32 cellular contexts compared by ENCODE assay signal in genomic region chr12:83472350-83472749, GRCh38.
"Had no signal": no experiment of that assay in that cellular context is flagged by ENCODE, and none has a peak within 500 bp of the region (broad histone marks: within the 10 kb centered on the region; RNA-seq: fewer than 3 reads in every experiment).

No MANE protein-coding gene starts in this region.

- H3K4me3 ChIP-seq: adrenal gland, body of pancreas, breast epithelium had no signal

- H3K9me3 ChIP-seq: adrenal gland, body of pancreas, breast epithelium had no signal

- DNase-seq: activated B cell treated with CpG ODN at 0.5 μM for 24 hours; activated CD4-positive, alpha-beta memory T cell treated with anti-CD3 and anti-CD28 coated beads for 36 hours; activated CD4-positive, alpha-beta T cell treated with anti-CD3 and anti-CD28 coated beads for 4 hours; activated CD4-positive, alpha-beta T cell treated with anti-CD3 and anti-CD28 coated beads, Interleukin-2, amount 10 ng/mL, durations not matched to agents 24 days and 14 days; activated CD4-positive, alpha-beta T cell treated with anti-CD3 and anti-CD28 coated beads, Interleukin-2, amount 50 U/mL, for 1 hour; activated CD4-positive, alpha-beta T cell treated with anti-CD3 and anti-CD28 coated beads, Interleukin-2, amount 50 U/mL, for 4 hours; activated CD4-positive, CD25-positive, alpha-beta regulatory T cell treated with anti-CD3 and anti-CD28 coated beads, Interleukin-2, amount 50 U/mL, for 72 hours; activated CD8-positive, alpha-beta memory T cell treated with anti-CD3 and anti-CD28 coated beads, Interleukin-2, amount 50 U/mL, for 4 hours; activated CD8-positive, alpha-beta T cell treated with anti-CD3 and anti-CD28 coated beads for 36 hours; activated effector memory CD4-positive, alpha-beta T cell treated with anti-CD3 and anti-CD28 coated beads, Interleukin-2, amount 50 U/mL, for 16 hours; activated gamma-delta T cell treated with Interleukin-2 at 50 U/mL for 16 hours; activated naive CD4-positive, alpha-beta T cell; activated naive CD4-positive, alpha-beta T cell treated with anti-CD3 and anti-CD28 coated beads for 36 hours; activated naive CD4-positive, alpha-beta T cell treated with anti-CD3 and anti-CD28 coated beads, Interleukin-2, amount 50 U/mL, for 16 hours; activated naive CD8-positive, alpha-beta T cell treated with anti-CD3 and anti-CD28 coated beads for 36 hours; activated T-cell treated with anti-CD3 and anti-CD28 coated beads for 4 hours; activated T-cell treated with anti-CD3 and anti-CD28 coated beads, Interleukin-2, amount 50 U/mL, for 1 hour; activated T-cell treated with anti-CD3 and anti-CD28 coated beads, Interleukin-2, amount 50 U/mL, for 4 hours; activated T-cell treated with anti-CD3 and anti-CD28 coated beads, Interleukin-2, amount 50 U/mL, for 72 hours; adrenal gland; amniotic stem cell; aorta; body of pancreas; brain microvascular endothelial cell; central memory CD4-positive, alpha-beta T cell; T-helper 1 cell; T-helper 2 cell; T-helper 9 cell had no signal

- H3K27ac ChIP-seq: adrenal gland, body of pancreas, brain microvascular endothelial cell, breast epithelium, VCaP had no signal

- ATAC-seq: activated CD8-positive, alpha-beta T cell treated with anti-CD3 and anti-CD28 coated beads for 36 hours; activated naive CD4-positive, alpha-beta T cell treated with anti-CD3 and anti-CD28 coated beads, Interleukin-2, amount 50 U/mL, for 72 hours; activated T-cell treated with anti-CD3 and anti-CD28 coated beads, Interleukin-2, amount 50 U/mL, for 4 hours; activated T-cell treated with anti-CD3 and anti-CD28 coated beads, Interleukin-2, amount 50 U/mL, for 72 hours; activated T-helper 17 cell treated with anti-CD3 and anti-CD28 coated beads, Interleukin-2, amount 50 U/mL, for 72 hours; body of pancreas had no signal

- H3K36me3 ChIP-seq: adrenal gland, brain microvascular endothelial cell, breast epithelium had no signal

- H3K27me3 ChIP-seq: adrenal gland, body of pancreas, brain microvascular endothelial cell, breast epithelium had no signal

- H3K4me1 ChIP-seq: adrenal gland, body of pancreas, breast epithelium had no signal
